Comparison of ENCODE assay signal across 24 cellular contexts in the genomic region with DNA sequence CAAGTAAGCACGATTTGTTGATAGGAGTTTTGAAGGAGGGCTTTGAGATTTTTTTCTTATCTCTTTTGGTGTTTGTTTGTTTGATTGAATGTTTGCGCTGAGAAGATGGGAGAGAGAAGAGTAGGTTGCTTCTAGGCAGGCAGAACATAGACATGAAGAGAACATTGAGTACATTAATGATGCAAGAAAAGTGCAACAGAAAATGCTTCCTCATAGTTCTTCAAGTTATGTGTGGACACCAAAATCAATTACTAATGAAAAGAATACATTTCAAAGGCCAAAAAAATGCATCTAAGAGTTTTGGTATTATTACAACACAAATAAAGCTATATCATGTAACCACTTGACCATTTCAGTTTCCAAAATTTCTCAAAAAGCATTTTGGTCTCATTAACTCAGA.
"Had no signal": no experiment of that assay in that cellular context is flagged by ENCODE, and none has a peak within 500 bp of the region (broad histone marks: within the 10 kb centered on the region; RNA-seq: fewer than 3 reads in every experiment).

No MANE protein-coding gene starts in this region.

- H3K4me3 ChIP-seq: colonic mucosa, coronary artery, dorsolateral prefrontal cortex, esophagus muscularis mucosa, esophagus squamous epithelium, gastrocnemius medialis, gastroesophageal sphincter, heart left ventricle, heart right ventricle, hepatocyte had no signal

- H3K9me3 ChIP-seq: colonic mucosa, esophagus muscularis mucosa, esophagus squamous epithelium, gastrocnemius medialis, gastroesophageal sphincter, heart left ventricle, heart right ventricle had no signal

- H3K27ac ChIP-seq: colonic mucosa, coronary artery, dorsolateral prefrontal cortex, esophagus muscularis mucosa, esophagus squamous epithelium, foreskin keratinocyte, gastrocnemius medialis, gastroesophageal sphincter, heart left ventricle, heart right ventricle, hepatocyte had no signal

- DNase-seq: colonic mucosa; cortex of kidney; dermis blood vessel endothelial cell; dorsolateral prefrontal cortex; effector CD4-positive, alpha-beta T cell; effector CD8-positive, alpha-beta T cell; effector memory CD4-positive, alpha-beta T cell; effector memory CD8-positive, alpha-beta T cell; endodermal cell; erythroblast; esophagus squamous epithelium; foreskin fibroblast; foreskin keratinocyte; foreskin melanocyte; gastrocnemius medialis; glutamatergic neuron; head of caudate nucleus; heart left ventricle; heart right ventricle had no signal

- ATAC-seq: effector memory CD8-positive, alpha-beta T cell; esophagus mucosa; foreskin keratinocyte; gastrocnemius medialis; gastroesophageal sphincter; heart left ventricle; heart right ventricle had no signal

- H3K27me3 ChIP-seq: colonic mucosa, dorsolateral prefrontal cortex, esophagus muscularis mucosa, esophagus squamous epithelium, foreskin keratinocyte, gastrocnemius medialis, gastroesophageal sphincter, heart left ventricle, heart right ventricle, hepatocyte had no signal

- H3K36me3 ChIP-seq: colonic mucosa, esophagus muscularis mucosa, esophagus squamous epithelium, gastrocnemius medialis, gastroesophageal sphincter, heart left ventricle, heart right ventricle had no signal

- H3K4me1 ChIP-seq: colonic mucosa, esophagus muscularis mucosa, esophagus squamous epithelium, foreskin keratinocyte, gastrocnemius medialis, gastroesophageal sphincter, heart left ventricle had no signal
